Comparison of ENCODE assay signal across 23 cellular contexts in the genomic region with DNA sequence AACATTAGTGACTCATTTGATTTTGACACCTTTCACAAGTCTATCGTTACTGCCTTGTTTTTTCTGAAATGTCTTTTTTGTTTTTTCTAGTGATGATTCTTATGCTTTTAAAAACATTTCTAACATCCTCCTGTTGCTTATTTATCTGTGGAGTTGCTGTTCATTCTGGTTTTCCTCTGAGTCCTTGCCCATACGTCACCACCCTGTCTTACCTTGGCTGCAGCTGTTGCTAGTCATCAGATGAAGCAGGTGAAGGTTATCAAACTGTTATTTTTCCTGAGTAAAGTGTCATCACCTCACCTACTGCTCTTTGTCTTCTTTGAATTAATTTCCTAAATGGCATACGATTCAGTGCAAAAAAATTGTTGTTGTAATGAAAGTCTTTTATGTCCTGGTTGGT.
"Had no signal": no experiment of that assay in that cellular context is flagged by ENCODE, and none has a peak within 500 bp of the region (broad histone marks: within the 10 kb centered on the region; RNA-seq: fewer than 3 reads in every experiment).

No MANE protein-coding gene starts in this region.

- H3K9me3 ChIP-seq: gastrocnemius medialis, heart left ventricle, left ventricle myocardium inferior, mucosa of descending colon, prostate gland, tibial nerve had no signal

- H3K27me3 ChIP-seq: brain microvascular endothelial cell, gastrocnemius medialis, heart left ventricle, neural progenitor cell, tibial nerve had no signal

- H3K4me2 ChIP-seq: neural progenitor cell had no signal

- H3K4me3 ChIP-seq: coronary artery, gastrocnemius medialis, heart left ventricle, left ventricle myocardium inferior, mucosa of descending colon, neural progenitor cell, prostate gland, skin epidermis, tibial nerve had no signal

- H3K9me3 Mint-ChIP-seq: central memory CD8-positive, alpha-beta T cell; neural progenitor cell had no signal

- ATAC-seq: gastrocnemius medialis, heart left ventricle, mucosa of descending colon, right cardiac atrium had no signal

- DNase-seq: activated CD4-positive, alpha-beta T cell treated with anti-CD3 and anti-CD28 coated beads, Interleukin-2, amount 50 U/mL, for 1 hour; activated CD8-positive, alpha-beta memory T cell treated with anti-CD3 and anti-CD28 coated beads, Interleukin-2, amount 50 U/mL, for 4 hours; activated effector memory CD4-positive, alpha-beta T cell treated with Interleukin-2 at 50 U/mL for 16 hours; activated naive CD4-positive, alpha-beta T cell treated with anti-CD3 and anti-CD28 coated beads, Interleukin-2, amount 10 ng/mL, durations not matched to agents 7 days and 5 days; activated T-cell treated with anti-CD3 and anti-CD28 coated beads, Interleukin-2, amount 50 U/mL, for 48 hours; aorta; brain microvascular endothelial cell; gastrocnemius medialis; heart left ventricle; kidney glomerular epithelial cell; left ventricle myocardium inferior; mesenchymal stem cell; mucosa of descending colon; naive B cell; right cardiac atrium; T1000 had no signal

- H3K9ac ChIP-seq: neural progenitor cell had no signal

- H3K27ac ChIP-seq: brain microvascular endothelial cell, coronary artery, gastrocnemius medialis, heart left ventricle, left ventricle myocardium inferior, neural progenitor cell, prostate gland, skin epidermis, tibial nerve had no signal

- H3K27ac Mint-ChIP-seq: activated naive CD4-positive, alpha-beta T cell treated with anti-CD3 and anti-CD28 coated beads, Interleukin-2, amount 10 ng/mL, durations not matched to agents 7 days and 5 days; neural progenitor cell; stimulated activated naive CD8-positive, alpha-beta T cell treated with anti-CD3 and anti-CD28 coated beads, Interleukin-15, Interleukin-2, amounts not matched to agents 100 ng/mL and 50 ng/mL, for 24 hours had no signal

- H3K4me3 Mint-ChIP-seq: activated naive CD4-positive, alpha-beta T cell treated with anti-CD3 and anti-CD28 coated beads, Interleukin-2, amount 10 ng/mL, durations not matched to agents 7 days and 5 days; central memory CD8-positive, alpha-beta T cell; naive B cell; neural progenitor cell; stimulated activated naive CD8-positive, alpha-beta T cell treated with anti-CD3 and anti-CD28 coated beads, Interleukin-15, Interleukin-2, amounts not matched to agents 100 ng/mL and 50 ng/mL, for 24 hours had no signal

- H2AFZ ChIP-seq: neural progenitor cell had no signal

- H3K4me1 ChIP-seq: gastrocnemius medialis, heart left ventricle, left ventricle myocardium inferior, prostate gland, tibial nerve had no signal

- H3K4me1 Mint-ChIP-seq: activated naive CD4-positive, alpha-beta T cell treated with anti-CD3 and anti-CD28 coated beads, Interleukin-2, amount 10 ng/mL, durations not matched to agents 7 days and 5 days; central memory CD8-positive, alpha-beta T cell; naive B cell; neural progenitor cell had no signal

- H3K27me3 Mint-ChIP-seq: activated naive CD4-positive, alpha-beta T cell treated with anti-CD3 and anti-CD28 coated beads, Interleukin-2, amount 10 ng/mL, durations not matched to agents 7 days and 5 days; central memory CD8-positive, alpha-beta T cell; naive B cell; stimulated activated naive CD8-positive, alpha-beta T cell treated with anti-CD3 and anti-CD28 coated beads, Interleukin-15, Interleukin-2, amounts not matched to agents 100 ng/mL and 50 ng/mL, for 24 hours had no signal

- H3K36me3 Mint-ChIP-seq: activated naive CD4-positive, alpha-beta T cell treated with anti-CD3 and anti-CD28 coated beads, Interleukin-2, amount 10 ng/mL, durations not matched to agents 7 days and 5 days; naive B cell; neural progenitor cell had no signal

- H3K36me3 ChIP-seq: brain microvascular endothelial cell, gastrocnemius medialis, heart left ventricle, left ventricle myocardium inferior, neural progenitor cell, prostate gland, tibial nerve had no signal
